In genomic region chrX:108312938-108313337, GRCh38 we compare ENCODE assay signal across 9 cellular contexts.
DNase-seq lines count a peak whose midpoint lies in the region; ATAC-seq and TF ChIP-seq lines count a peak whose summit lies in the region.
"Had no signal": no experiment of that assay in that cellular context is flagged by ENCODE, and none has a peak within 500 bp of the region (broad histone marks: within the 10 kb centered on the region; RNA-seq: fewer than 3 reads in every experiment).

No MANE protein-coding gene starts in this region.

- no peak for ATAC-seq in GM18868 (IDR thresholded peaks at IDR 0.05; ENCODE audit: unreplicated experiment)

- H3K4me1 ChIP-seq in stomach (no peaks in the 10 kb centered on the region), Peyer's patch (no peaks in the 10 kb centered on the region)

- intact Hi-C loops in stomach (cut with DNase I; ENCODE audit: low total_unique reads) = no loop called here

- TF ChIP-seq CTCF in stomach (IDR thresholded peaks at IDR 0.05) (no peak), Peyer's patch (IDR thresholded peaks at IDR 0.05) (no peak)

- peak; percentile 7 to 44 (median 34) for DNase-seq in NCI-H1417 (lab: John Stamatoyannopoulos, UW)
- DNase-seq in NCI-H1417 treated with DMSO at 0.1 percent for 48 hours (lab: John Stamatoyannopoulos, UW) = no peak
- DNase-seq in NCI-H69 (lab: John Stamatoyannopoulos, UW) = peak; percentile 85
- DNase-seq in fibroblast of the conjunctiva (ENCODE audit: low read depth) = peak; percentile 33
- peak; percentile 27 for DNase-seq in stomach
- DNase-seq in COLO668 (lab: John Stamatoyannopoulos, UW; ENCODE audit: unreplicated experiment) = no peak
- no peak for DNase-seq in Peyer's patch
- DNase-seq: NCI-H774 had no signal

- no peak overlapping the region for H3K27ac ChIP-seq in stomach
- H3K27ac ChIP-seq in Peyer's patch = no peak overlapping the region

- no peak overlapping the region for H3K4me3 ChIP-seq in stomach
- H3K4me3 ChIP-seq in Peyer's patch = no peak overlapping the region

- H3K27me3 ChIP-seq in stomach = no peaks in the 10 kb centered on the region
- H3K27me3 ChIP-seq in Peyer's patch = no peaks in the 10 kb centered on the region

- 41 to 67% (median 58%) methylated on average over 1 of the region's 1 CpG for WGBS in stomach, 5 donors

- H3K9me3 ChIP-seq in stomach = no peaks in the 10 kb centered on the region
- H3K9me3 ChIP-seq in Peyer's patch = no peaks in the 10 kb centered on the region

- TF ChIP-seq POLR2A in stomach (IDR thresholded peaks at IDR 0.05) = no peak
- TF ChIP-seq POLR2A in Peyer's patch (IDR thresholded peaks at IDR 0.05) = no peak

- no peak for TF ChIP-seq EP300 in stomach (IDR thresholded peaks at IDR 0.05)

- H3K36me3 ChIP-seq in stomach = no peaks in the 10 kb centered on the region
- no peaks in the 10 kb centered on the region for H3K36me3 ChIP-seq in Peyer's patch

Comparison
In these comparisons a context has a peak if more than half of its experiments do, and no peak if none do; other contexts are left out.
1. DNase-seq: peak in NCI-H1417 (3 of 3), NCI-H69 (single experiment), fibroblast of the conjunctiva (single experiment) and stomach (single experiment); none in NCI-H1417 treated with DMSO at 0.1 percent for 48 hours (single experiment), COLO668 (single experiment) and Peyer's patch (0 of 3).